In genomic region chr11:83764643-83765042, GRCh38 we compare ENCODE assay signal across 17 cellular contexts.
A peak's percentile ranks its signal among the peaks of the same experiment; 100 is the strongest.
DNase-seq lines count a peak whose midpoint lies in the region; ATAC-seq lines count a peak whose summit lies in the region.
"Had no signal": no experiment of that assay in that cellular context is flagged by ENCODE, and none has a peak within 500 bp of the region (broad histone marks: within the 10 kb centered on the region; RNA-seq: fewer than 3 reads in every experiment).

No MANE protein-coding gene starts in this region.

- H3K4me1 Mint-ChIP-seq in activated naive CD8-positive, alpha-beta T cell treated with anti-CD3 and anti-CD28 coated beads, Interleukin-2, amount 50 U/mL, for 24 hours = no peaks in the 10 kb centered on the region

- H3K27me3 Mint-ChIP-seq in activated naive CD8-positive, alpha-beta T cell treated with anti-CD3 and anti-CD28 coated beads, Interleukin-2, amount 50 U/mL, for 24 hours = no peaks in the 10 kb centered on the region

- no peak overlapping the region for H3K4me3 Mint-ChIP-seq in activated naive CD8-positive, alpha-beta T cell treated with anti-CD3 and anti-CD28 coated beads, Interleukin-2, amount 50 U/mL, for 24 hours
- H3K4me3 Mint-ChIP-seq: T-helper 1 cell treated with Interleukin-12 subunit alpha and Interleukin-12 subunit beta and Interleukin-4 antibody, amounts not matched to agents 30 μg/mL and 1 μg/mL, for 36 hours had no signal

- no peak overlapping the region for H3K9ac ChIP-seq in SK-N-MC (ENCODE audit: insufficient read length)

- ATAC-seq in GM18858 (IDR thresholded peaks at IDR 0.05; ENCODE audit: unreplicated experiment) (peak; percentile 61), GM21360 (IDR thresholded peaks at IDR 0.05; ENCODE audit: unreplicated experiment) (peak; percentile 72), HG02885 (IDR thresholded peaks at IDR 0.05; ENCODE audit: poor library complexity, unreplicated experiment) (peak; percentile 78), HG03354 (IDR thresholded peaks at IDR 0.05; ENCODE audit: poor library complexity, severe bottlenecking, unreplicated experiment) (no peak)
- no peak for ATAC-seq in activated naive CD8-positive, alpha-beta T cell treated with anti-CD3 and anti-CD28 coated beads, Interleukin-2, amount 50 U/mL, for 24 hours

- no peaks in the 10 kb centered on the region for H3K36me3 ChIP-seq in SK-N-MC (ENCODE audit: insufficient read depth, low read length)
- H3K36me3 ChIP-seq in effector memory CD4-positive, alpha-beta T cell (ENCODE audit: control insufficient read depth, insufficient read depth, low read length) = no peaks in the 10 kb centered on the region

- no peak overlapping the region for H3K27ac Mint-ChIP-seq in activated naive CD8-positive, alpha-beta T cell treated with anti-CD3 and anti-CD28 coated beads, Interleukin-2, amount 50 U/mL, for 24 hours
- H3K27ac Mint-ChIP-seq: T-helper 1 cell treated with Interleukin-12 subunit alpha and Interleukin-12 subunit beta and Interleukin-4 antibody, amounts not matched to agents 30 μg/mL and 1 μg/mL, for 36 hours had no signal

- no peak overlapping the region for H3K4me3 ChIP-seq in SK-N-MC
- no peak overlapping the region for H3K4me3 ChIP-seq in effector memory CD4-positive, alpha-beta T cell (ENCODE audit: insufficient read depth, low read depth, low read length, poor library complexity, severe bottlenecking)

- DNase-seq in SK-N-MC (ENCODE audit: low read depth, low spot score) = no peak
- no peak for DNase-seq in hippocampal formation (lab: John Stamatoyannopoulos, UW)
- DNase-seq in activated naive CD8-positive, alpha-beta T cell treated with anti-CD3 and anti-CD28 coated beads, Interleukin-2, amount 50 U/mL, for 24 hours = no peak
- DNase-seq in effector memory CD4-positive, alpha-beta T cell = no peak
- DNase-seq: DMS79, GOT3, HCEC 1CT, Kasumi-1, NCI-H1694, NCI-H446 treated with DMSO at 0.1 percent for 48 hours, NCI-H526 treated with DMSO at 0.1 percent for 48 hours, Right ventricle myocardium superior had no signal

- no peaks in the 10 kb centered on the region for H3K36me3 Mint-ChIP-seq in activated naive CD8-positive, alpha-beta T cell treated with anti-CD3 and anti-CD28 coated beads, Interleukin-2, amount 50 U/mL, for 24 hours (ENCODE audit: low read depth)

- no peaks in the 10 kb centered on the region for H3K9me3 Mint-ChIP-seq in activated naive CD8-positive, alpha-beta T cell treated with anti-CD3 and anti-CD28 coated beads, Interleukin-2, amount 50 U/mL, for 24 hours
- H3K9me3 Mint-ChIP-seq: T-helper 1 cell treated with Interleukin-12 subunit alpha and Interleukin-12 subunit beta and Interleukin-4 antibody, amounts not matched to agents 30 μg/mL and 1 μg/mL, for 36 hours had no signal

- H3K9me3 ChIP-seq in SK-N-MC (ENCODE audit: low read depth, low read length) = no peaks in the 10 kb centered on the region
- H3K9me3 ChIP-seq in effector memory CD4-positive, alpha-beta T cell (ENCODE audit: control insufficient read depth, low read length) = no peaks in the 10 kb centered on the region

- no peaks in the 10 kb centered on the region for H3K4me1 ChIP-seq in effector memory CD4-positive, alpha-beta T cell (ENCODE audit: control insufficient read depth, insufficient read depth, low read length, poor library complexity, severe bottlenecking)

- H3K27ac ChIP-seq in SK-N-MC = peak overlapping the region; percentile 54; the same call in 1 of the 2 replicates
- H3K27ac ChIP-seq in effector memory CD4-positive, alpha-beta T cell (ENCODE audit: insufficient read depth, low read length, poor library complexity, severe bottlenecking) = no peak overlapping the region

- H3K27me3 ChIP-seq in effector memory CD4-positive, alpha-beta T cell (replicated peaks; ENCODE audit: control insufficient read depth, insufficient read depth, low read length, poor library complexity, severe bottlenecking) = no peaks in the 10 kb centered on the region

Comparison
In these comparisons a context has a peak if more than half of its experiments do, and no peak if none do; other contexts are left out.
1. ATAC-seq: peak in GM18858 (single experiment), GM21360 (single experiment) and HG02885 (single experiment); none in HG03354 (single experiment) and activated naive CD8-positive, alpha-beta T cell treated with anti-CD3 and anti-CD28 coated beads, Interleukin-2, amount 50 U/mL, for 24 hours (single experiment).